In genomic region chr7:125383324-125383723, GRCh38 we compare ENCODE assay signal across 20 cellular contexts.
DNase-seq lines count a peak whose midpoint lies in the region; ATAC-seq and TF ChIP-seq lines count a peak whose summit lies in the region.
"Had no signal": no experiment of that assay in that cellular context is flagged by ENCODE, and none has a peak within 500 bp of the region (broad histone marks: within the 10 kb centered on the region; RNA-seq: fewer than 3 reads in every experiment).

No MANE protein-coding gene starts in this region.

- no peak overlapping the region for H3K4me2 ChIP-seq in MM.1S (ENCODE audit: low read depth, low read length)

- no peak overlapping the region for H3K4me3 Mint-ChIP-seq in naive thymus-derived CD8-positive, alpha-beta T cell
- H3K4me3 Mint-ChIP-seq: activated CD4-positive, alpha-beta T cell treated with anti-CD3 and anti-CD28 coated beads for 36 hours; T-helper 1 cell treated with Interleukin-12 subunit alpha and Interleukin-12 subunit beta and Interleukin-4 antibody, amounts not matched to agents 30 μg/mL and 1 μg/mL, for 36 hours had no signal

- no peaks in the 10 kb centered on the region for H3K27me3 Mint-ChIP-seq in naive thymus-derived CD8-positive, alpha-beta T cell
- H3K27me3 Mint-ChIP-seq: activated CD4-positive, alpha-beta T cell treated with anti-CD3 and anti-CD28 coated beads for 36 hours; progenitor cell of endocrine pancreas had no signal

- no peaks in the 10 kb centered on the region for H4K20me1 ChIP-seq in MM.1S (ENCODE audit: insufficient read depth, low read length)

- no peak for ATAC-seq in heart left ventricle
- no peak for ATAC-seq in naive thymus-derived CD8-positive, alpha-beta T cell
- ATAC-seq: activated CD4-positive, alpha-beta T cell treated with anti-CD3 and anti-CD28 coated beads for 36 hours had no signal

- no peaks in the 10 kb centered on the region; the same call in 1 of the 2 replicates for H3K9me3 ChIP-seq in MM.1S (replicated peaks; ENCODE audit: insufficient read depth, low read length)
- H3K9me3 ChIP-seq in heart left ventricle, result peaks cover 0 to 18% (median 2%) of the 10 kb centered on the region in 12 donors

- no peaks in the 10 kb centered on the region for H3K36me3 Mint-ChIP-seq in naive thymus-derived CD8-positive, alpha-beta T cell

- peak; percentile 43 for DNase-seq in MM.1S
- no peak for DNase-seq in HuH-7 (ENCODE audit: low spot score)
- no peak for DNase-seq in heart left ventricle
- no peak for DNase-seq in naive thymus-derived CD8-positive, alpha-beta T cell
- DNase-seq in hippocampal formation (lab: John Stamatoyannopoulos, UW), result no peak
- DNase-seq: activated CD4-positive, alpha-beta T cell treated with anti-CD3 and anti-CD28 coated beads for 36 hours; activated gamma-delta T cell treated with Interleukin-2 at 50 U/mL for 16 hours; anterior cingulate cortex; Calu3; left ventricle myocardium inferior; NCI-H187 treated with DMSO at 0.1 percent for 48 hours; NCI-H524 treated with DMSO at 0.1 percent for 48 hours; stimulated activated CD4-positive, alpha-beta T cell treated with anti-CD3 and anti-CD28 coated beads, Interleukin-4, amount 100 ng/mL, for 4 hours had no signal

- H3K27me3 ChIP-seq in MM.1S (replicated peaks; ENCODE audit: insufficient read depth, low read length) (no peaks in the 10 kb centered on the region), heart left ventricle (no peaks in the 10 kb centered on the region)

- intact Hi-C loops in heart left ventricle (cut with DNase I), result no loop called here

- H3F3A ChIP-seq in MM.1S (ENCODE audit: insufficient read depth, low read length), result no peaks in the 10 kb centered on the region

- POLR2A ChIA-PET in naive thymus-derived CD8-positive, alpha-beta T cell (lab: Charles Lee), result no interaction called here

- no peak overlapping the region for H2AFZ ChIP-seq in MM.1S (ENCODE audit: low read length)

- H3K27ac ChIP-seq in C4-2B, result no peak overlapping the region
- H3K27ac ChIP-seq in MM.1S (ENCODE audit: low read length), result no peak overlapping the region
- no peak overlapping the region for H3K27ac ChIP-seq in VCaP
- no peak overlapping the region for H3K27ac ChIP-seq in heart left ventricle
- H3K27ac ChIP-seq: HL-60, left ventricle myocardium inferior, skin epidermis had no signal

- no peaks in the 10 kb centered on the region for H3K4me1 ChIP-seq in MM.1S (ENCODE audit: low read length)
- no peaks in the 10 kb centered on the region for H3K4me1 ChIP-seq in heart left ventricle
- H3K4me1 ChIP-seq: left ventricle myocardium inferior had no signal

- TF ChIP-seq CTCF in C4-2B (conservative IDR thresholded peaks at IDR 0.05) (peak; percentile 60), GM12874 (IDR thresholded peaks at IDR 0.05; ENCODE audit: insufficient read depth, low read depth, low read length) (0 out of 2 replicates have a peak, but pooled peaks have one; percentile 4), MM.1S (IDR thresholded peaks at IDR 0.05; ENCODE audit: low read length) (peak; percentile 46), VCaP (conservative IDR thresholded peaks at IDR 0.05) (peak; percentile 78), heart left ventricle (IDR thresholded peaks at IDR 0.05) (no peak)

- TF ChIP-seq POLR2A in heart left ventricle (IDR thresholded peaks at IDR 0.05), result no peak

- H3K36me3 ChIP-seq in MM.1S (replicated peaks; ENCODE audit: insufficient read depth, low read length) (no peaks in the 10 kb centered on the region), heart left ventricle (no peaks in the 10 kb centered on the region)
- H3K36me3 ChIP-seq: left ventricle myocardium inferior had no signal

- H3K79me2 ChIP-seq in MM.1S (ENCODE audit: low read length), result no peaks in the 10 kb centered on the region

- H3K9me3 Mint-ChIP-seq in naive thymus-derived CD8-positive, alpha-beta T cell, result peaks cover 0 to 13% (median 4%) of the 10 kb centered on the region in 9 donors

- no peak overlapping the region for H3K9ac ChIP-seq in MM.1S (ENCODE audit: low read length)

- H3K9me2 ChIP-seq in MM.1S (replicated peaks; ENCODE audit: insufficient read depth, low read length), result no peaks in the 10 kb centered on the region

- H3K4me3 ChIP-seq in MM.1S (ENCODE audit: low read length) (no peak overlapping the region), heart left ventricle (no peak overlapping the region)
- H3K4me3 ChIP-seq: left ventricle myocardium inferior, skin epidermis had no signal

- no peak overlapping the region for H3K27ac Mint-ChIP-seq in naive thymus-derived CD8-positive, alpha-beta T cell
- H3K27ac Mint-ChIP-seq: activated CD4-positive, alpha-beta T cell treated with anti-CD3 and anti-CD28 coated beads for 36 hours; progenitor cell of endocrine pancreas; T-helper 1 cell treated with Interleukin-12 subunit alpha and Interleukin-12 subunit beta and Interleukin-4 antibody, amounts not matched to agents 30 μg/mL and 1 μg/mL, for 36 hours had no signal

- 23 to 40% (median 32%) methylated on average over 2 of the region's 2 CpGs for WGBS in heart left ventricle, 4 donors

- H3K4me1 Mint-ChIP-seq in naive thymus-derived CD8-positive, alpha-beta T cell, result no peaks in the 10 kb centered on the region
- H3K4me1 Mint-ChIP-seq: activated CD4-positive, alpha-beta T cell treated with anti-CD3 and anti-CD28 coated beads for 36 hours had no signal

Comparison
In these comparisons a context has a peak if more than half of its experiments do, and no peak if none do; other contexts are left out.
1. CTCF ChIP-seq: peak in C4-2B (single experiment), GM12874 (single experiment), MM.1S (single experiment) and VCaP (single experiment); none in heart left ventricle (0 of 12).